Comparison of ENCODE assay signal across 1 cellular context in genomic region chr17:28488884-28489276, GRCh38.
TF ChIP-seq lines count a peak whose summit lies in the region.

No MANE protein-coding gene starts in this region.

TF ChIP-seq in HepG2, 621 proteins besides CTCF, POLR2A, EP300 and RAD21:
- no peak for TF ChIP-seq ZNF780A (CRISPR knock-in tag; IDR thresholded peaks at IDR 0.05)
- TF ChIP-seq ZBTB44 (CRISPR knock-in tag; IDR thresholded peaks at IDR 0.05) = no peak
- peak; percentile 47; the same call in 1 of the 2 replicates for TF ChIP-seq ZBTB33 (CRISPR knock-in tag; IDR thresholded peaks at IDR 0.05)
- TF ChIP-seq SALL1 (CRISPR knock-in tag; IDR thresholded peaks at IDR 0.05) = peak; percentile 45; the same call in 1 of the 2 replicates
- no peak for TF ChIP-seq ZNF180 (CRISPR knock-in tag; IDR thresholded peaks at IDR 0.05; ENCODE audit: borderline replicate concordance, low read depth)
- 0 out of 2 replicates have a peak, but pooled peaks have one; percentile 8 for TF ChIP-seq ARID4A (CRISPR knock-in tag; IDR thresholded peaks at IDR 0.05; ENCODE audit: borderline replicate concordance)
- no peak for TF ChIP-seq ZNF747 (CRISPR knock-in tag; IDR thresholded peaks at IDR 0.05; ENCODE audit: borderline replicate concordance)
- 0 out of 2 replicates have a peak, but pooled peaks have one; percentile 30 for TF ChIP-seq SKIL (CRISPR knock-in tag; IDR thresholded peaks at IDR 0.05; ENCODE audit: borderline replicate concordance)
- peak; percentile 56 for TF ChIP-seq RARA (CRISPR knock-in tag; IDR thresholded peaks at IDR 0.05)
- no peak for TF ChIP-seq ZNF292 (CRISPR knock-in tag; IDR thresholded peaks at IDR 0.05; ENCODE audit: borderline replicate concordance, low read depth)
- no peak for TF ChIP-seq ZNF121 (CRISPR knock-in tag; IDR thresholded peaks at IDR 0.05)
- TF ChIP-seq PAXIP1 (CRISPR knock-in tag; conservative IDR thresholded peaks at IDR 0.05) = peak; percentile 4; the same call in 1 of the 2 replicates
- TF ChIP-seq ONECUT2 (CRISPR knock-in tag; IDR thresholded peaks at IDR 0.05) = peak; percentile 54; the same call in 1 of the 2 replicates
- no peak for TF ChIP-seq KDM3A (CRISPR knock-in tag; IDR thresholded peaks at IDR 0.05; ENCODE audit: low read depth)
- no peak for TF ChIP-seq ZNF451 (CRISPR knock-in tag; IDR thresholded peaks at IDR 0.05)
- peak; percentile 58; the same call in 1 of the 2 replicates for TF ChIP-seq BCL6 (CRISPR knock-in tag; IDR thresholded peaks at IDR 0.05)
- TF ChIP-seq SKI (IDR thresholded peaks at IDR 0.05; ENCODE audit: partially characterized antibody) = peak; percentile 86
- no peak for TF ChIP-seq NONO (IDR thresholded peaks at IDR 0.05)
- TF ChIP-seq NONO (CRISPR knock-in tag; conservative IDR thresholded peaks at IDR 0.05) = 0 out of 2 replicates have a peak, but pooled peaks have one; percentile 31
- peak; percentile 44 for TF ChIP-seq ZNF687 (CRISPR knock-in tag; IDR thresholded peaks at IDR 0.05)
